Comparison of ENCODE assay signal across 9 cellular contexts in genomic region chr9:136664799-136665082, GRCh38. TPM values are rescaled to one million over a fixed set of nuclear protein-coding genes. Genes with fewer than 3 reads are reported as not detected.
DNase-seq lines count a peak whose midpoint lies in the region; ATAC-seq and TF ChIP-seq lines count a peak whose summit lies in the region.
"Had no signal": no experiment of that assay in that cellular context is flagged by ENCODE, and none has a peak within 500 bp of the region (broad histone marks: within the 10 kb centered on the region; RNA-seq: fewer than 3 reads in every experiment).

No MANE protein-coding gene starts in this region.

- 76 to 87% methylated on average over 14 of the region's 14 CpGs for WGBS in lower leg skin, 2 donors

- no peaks in the 10 kb centered on the region for H3K9me3 Mint-ChIP-seq in activated CD4-positive, alpha-beta T cell treated with anti-CD3 and anti-CD28 coated beads for 36 hours (ENCODE audit: low read depth)
- no peaks in the 10 kb centered on the region for H3K9me3 Mint-ChIP-seq in activated naive CD8-positive, alpha-beta T cell treated with anti-CD3 and anti-CD28 coated beads, Interleukin-2, amount 50 U/mL, for 24 hours
- no peaks in the 10 kb centered on the region for H3K9me3 Mint-ChIP-seq in stimulated activated naive B cell treated with anti-CD40 and anti-IgM and Interleukin-4, amounts not matched to agents 10 μg/mL and 1 μg/mL and 100 μg/mL, for 72 hours

- CTCF ChIA-PET in activated CD4-positive, alpha-beta T cell treated with anti-CD3 and anti-CD28 coated beads for 36 hours (lab: Charles Lee), result no interaction called here

- no peaks in the 10 kb centered on the region for H3K36me3 Mint-ChIP-seq in activated CD4-positive, alpha-beta T cell treated with anti-CD3 and anti-CD28 coated beads for 36 hours (ENCODE audit: low read depth)
- H3K36me3 Mint-ChIP-seq in activated naive CD8-positive, alpha-beta T cell treated with anti-CD3 and anti-CD28 coated beads, Interleukin-2, amount 50 U/mL, for 24 hours (ENCODE audit: low read depth), result no peaks in the 10 kb centered on the region
- no peaks in the 10 kb centered on the region for H3K36me3 Mint-ChIP-seq in stimulated activated naive B cell treated with anti-CD40 and anti-IgM and Interleukin-4, amounts not matched to agents 10 μg/mL and 1 μg/mL and 100 μg/mL, for 72 hours

- TF ChIP-seq CTCF in lower leg skin (IDR thresholded peaks at IDR 0.05), result no peak

- no peak for DNase-seq in activated CD4-positive, alpha-beta T cell treated with anti-CD3 and anti-CD28 coated beads for 36 hours
- no peak for DNase-seq in activated CD4-positive, alpha-beta T cell treated with anti-CD3 and anti-CD28 coated beads, Interleukin-2, amount 50 U/mL, for 48 hours
- DNase-seq in activated naive CD8-positive, alpha-beta T cell treated with anti-CD3 and anti-CD28 coated beads, Interleukin-2, amount 50 U/mL, for 24 hours, result no peak
- no peak for DNase-seq in lower leg skin (ENCODE audit: low spot score in 2 of 2)
- DNase-seq in stimulated activated naive B cell treated with anti-CD40 and anti-IgM and Interleukin-4, amounts not matched to agents 10 μg/mL and 1 μg/mL and 100 μg/mL, for 72 hours, result no peak
- DNase-seq in stimulated activated CD4-positive, alpha-beta T cell treated with anti-CD3 and anti-CD28 coated beads, Interleukin-2, amount 100 ng/mL, for 48 hours, result no peak
- DNase-seq in NCI-H1694 treated with DMSO at 0.1 percent for 48 hours (lab: John Stamatoyannopoulos, UW), result no peak
- DNase-seq: effector CD4-positive, alpha-beta T cell had no signal

- peaks cover 5% of the 10 kb centered on the region for H3K4me1 Mint-ChIP-seq in activated CD4-positive, alpha-beta T cell treated with anti-CD3 and anti-CD28 coated beads for 36 hours
- no peaks in the 10 kb centered on the region for H3K4me1 Mint-ChIP-seq in activated naive CD8-positive, alpha-beta T cell treated with anti-CD3 and anti-CD28 coated beads, Interleukin-2, amount 50 U/mL, for 24 hours
- H3K4me1 Mint-ChIP-seq in stimulated activated naive B cell treated with anti-CD40 and anti-IgM and Interleukin-4, amounts not matched to agents 10 μg/mL and 1 μg/mL and 100 μg/mL, for 72 hours, result peaks cover 11 to 36% of the 10 kb centered on the region in 2 donors

- peak overlapping the region; percentile 23 for H3K4me3 ChIP-seq in lower leg skin (ENCODE audit: low read depth, poor library complexity, severe bottlenecking)

- H3K4me3 Mint-ChIP-seq in activated CD4-positive, alpha-beta T cell treated with anti-CD3 and anti-CD28 coated beads for 36 hours, result peak overlapping the region; percentile 62
- H3K4me3 Mint-ChIP-seq in activated naive CD8-positive, alpha-beta T cell treated with anti-CD3 and anti-CD28 coated beads, Interleukin-2, amount 50 U/mL, for 24 hours, result peak overlapping the region; percentile 49
- peak overlapping the region; percentile 78 for H3K4me3 Mint-ChIP-seq in stimulated activated naive B cell treated with anti-CD40 and anti-IgM and Interleukin-4, amounts not matched to agents 10 μg/mL and 1 μg/mL and 100 μg/mL, for 72 hours

- H3K27ac Mint-ChIP-seq in activated CD4-positive, alpha-beta T cell treated with anti-CD3 and anti-CD28 coated beads for 36 hours, result no peak overlapping the region
- H3K27ac Mint-ChIP-seq in activated naive CD8-positive, alpha-beta T cell treated with anti-CD3 and anti-CD28 coated beads, Interleukin-2, amount 50 U/mL, for 24 hours, result no peak overlapping the region
- no peak overlapping the region for H3K27ac Mint-ChIP-seq in stimulated activated naive B cell treated with anti-CD40 and anti-IgM and Interleukin-4, amounts not matched to agents 10 μg/mL and 1 μg/mL and 100 μg/mL, for 72 hours

- POLR2A ChIA-PET in activated CD4-positive, alpha-beta T cell treated with anti-CD3 and anti-CD28 coated beads for 36 hours (lab: Charles Lee), result no interaction called here

- no peak for ATAC-seq in activated CD4-positive, alpha-beta T cell treated with anti-CD3 and anti-CD28 coated beads for 36 hours
- ATAC-seq in activated naive CD8-positive, alpha-beta T cell treated with anti-CD3 and anti-CD28 coated beads, Interleukin-2, amount 50 U/mL, for 24 hours, result no peak
- no peak for ATAC-seq in stimulated activated naive B cell treated with anti-CD40 and anti-IgM and Interleukin-4, amounts not matched to agents 10 μg/mL and 1 μg/mL and 100 μg/mL, for 72 hours (replicated peaks)
- ATAC-seq in GM18858 (IDR thresholded peaks at IDR 0.05; ENCODE audit: unreplicated experiment), result no peak

- intact Hi-C loops in activated CD4-positive, alpha-beta T cell treated with anti-CD3 and anti-CD28 coated beads for 36 hours (cut with DNase I, micrococcal nuclease), result loop anchor here in 1 of 2 experiments (5.0 kb wide), 1 partner anchor 63 kb away; no protein-coding TSS in a partner anchor
- intact Hi-C loops in lower leg skin (cut with DNase I; ENCODE audit: low total_unique reads), result no loop called here

- TF ChIP-seq POLR2A in lower leg skin (IDR thresholded peaks at IDR 0.05), result no peak

- peaks cover 9% of the 10 kb centered on the region for H3K27me3 Mint-ChIP-seq in activated CD4-positive, alpha-beta T cell treated with anti-CD3 and anti-CD28 coated beads for 36 hours
- H3K27me3 Mint-ChIP-seq in activated naive CD8-positive, alpha-beta T cell treated with anti-CD3 and anti-CD28 coated beads, Interleukin-2, amount 50 U/mL, for 24 hours, result peaks cover 12% of the 10 kb centered on the region
- H3K27me3 Mint-ChIP-seq in stimulated activated naive B cell treated with anti-CD40 and anti-IgM and Interleukin-4, amounts not matched to agents 10 μg/mL and 1 μg/mL and 100 μg/mL, for 72 hours, result peaks cover 55 to 65% of the 10 kb centered on the region in 2 donors

RNA-seq across cellular contexts. Expression of gene EGFL7, which starts 2.0 kb away (rescaled TPM):
- 1 to 10 TPM; 1.2 to 1.4 TPM for total RNA-seq in activated CD4-positive, alpha-beta T cell treated with anti-CD3 and anti-CD28 coated beads for 36 hours
- total RNA-seq in lower leg skin, result 10 to 100 TPM; 27.8 to 62.2 (median 46.2) TPM

RNA-seq across cellular contexts. Expression of gene AGPAT2, which starts 22.5 kb away (rescaled TPM):
- total RNA-seq in activated CD4-positive, alpha-beta T cell treated with anti-CD3 and anti-CD28 coated beads for 36 hours, result 10 to 100 TPM in 1 of 2 experiments, 1 to 10 TPM in 1; 9.0 to 10.4 TPM
- total RNA-seq in lower leg skin, result 10 to 100 TPM; 52.4 to 77.7 (median 63.5) TPM

RNA-seq across cellular contexts. Expression of gene DIPK1B, which starts 47.6 kb away (rescaled TPM):
- under 1 TPM; 0.21 to 0.25 TPM for total RNA-seq in activated CD4-positive, alpha-beta T cell treated with anti-CD3 and anti-CD28 coated beads for 36 hours
- total RNA-seq in lower leg skin, result 10 to 100 TPM in 2 of 4 donors, 1 to 10 TPM in 2; 7.1 to 13.5 (median 9.5) TPM

Comparison
In these comparisons a context has a peak if more than half of its experiments do, and no peak if none do; other contexts are left out.
1. RNA of gene EGFL7, which starts 2.0 kb away (total RNA-seq): 27.8 to 62.2 TPM in lower leg skin; 1.2 to 1.4 TPM in activated CD4-positive, alpha-beta T cell treated with anti-CD3 and anti-CD28 coated beads for 36 hours; every median in the first group is over 10 times any median in the second.
2. RNA of gene AGPAT2, which starts 22.5 kb away (total RNA-seq): 52.4 to 77.7 TPM in lower leg skin; 9.0 to 10.4 TPM in activated CD4-positive, alpha-beta T cell treated with anti-CD3 and anti-CD28 coated beads for 36 hours; every median in the first group is over 4 times any median in the second.
3. RNA of gene DIPK1B, which starts 47.6 kb away (total RNA-seq): 7.1 to 13.5 TPM in lower leg skin; 0.21 to 0.25 TPM in activated CD4-positive, alpha-beta T cell treated with anti-CD3 and anti-CD28 coated beads for 36 hours; every median in the first group is over 4 times any median in the second.
4. Peak in every context shown above with its lines, with median percentiles within 50 percentile points of each other: H3K4me3 Mint-ChIP-seq.